1 cellular context compared by ENCODE assay signal in the genomic region with DNA sequence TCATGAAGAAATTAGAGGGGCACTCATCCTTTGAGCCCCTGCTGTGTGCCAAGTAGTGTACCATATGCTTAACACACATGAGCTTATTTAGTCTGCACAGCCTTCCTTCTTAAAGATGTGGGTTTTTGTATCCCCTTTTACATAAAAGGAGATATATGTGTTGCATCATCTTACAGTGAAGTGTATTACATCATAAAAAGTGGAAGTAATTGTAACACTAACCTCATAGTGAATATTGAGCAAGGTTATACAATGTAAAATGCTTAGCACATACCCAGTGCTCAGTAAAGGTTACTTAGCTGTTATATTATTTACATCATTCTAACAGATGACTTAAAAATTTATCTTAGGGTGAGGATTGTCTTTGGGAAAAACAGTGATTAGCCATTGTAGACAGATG.
TF ChIP-seq lines count a peak whose summit lies in the region.

No MANE protein-coding gene starts in this region.

TF ChIP-seq in K562, 482 proteins besides CTCF, POLR2A, EP300 and RAD21 (continued from another document and continues in another):
- TF ChIP-seq, protein P1, sequence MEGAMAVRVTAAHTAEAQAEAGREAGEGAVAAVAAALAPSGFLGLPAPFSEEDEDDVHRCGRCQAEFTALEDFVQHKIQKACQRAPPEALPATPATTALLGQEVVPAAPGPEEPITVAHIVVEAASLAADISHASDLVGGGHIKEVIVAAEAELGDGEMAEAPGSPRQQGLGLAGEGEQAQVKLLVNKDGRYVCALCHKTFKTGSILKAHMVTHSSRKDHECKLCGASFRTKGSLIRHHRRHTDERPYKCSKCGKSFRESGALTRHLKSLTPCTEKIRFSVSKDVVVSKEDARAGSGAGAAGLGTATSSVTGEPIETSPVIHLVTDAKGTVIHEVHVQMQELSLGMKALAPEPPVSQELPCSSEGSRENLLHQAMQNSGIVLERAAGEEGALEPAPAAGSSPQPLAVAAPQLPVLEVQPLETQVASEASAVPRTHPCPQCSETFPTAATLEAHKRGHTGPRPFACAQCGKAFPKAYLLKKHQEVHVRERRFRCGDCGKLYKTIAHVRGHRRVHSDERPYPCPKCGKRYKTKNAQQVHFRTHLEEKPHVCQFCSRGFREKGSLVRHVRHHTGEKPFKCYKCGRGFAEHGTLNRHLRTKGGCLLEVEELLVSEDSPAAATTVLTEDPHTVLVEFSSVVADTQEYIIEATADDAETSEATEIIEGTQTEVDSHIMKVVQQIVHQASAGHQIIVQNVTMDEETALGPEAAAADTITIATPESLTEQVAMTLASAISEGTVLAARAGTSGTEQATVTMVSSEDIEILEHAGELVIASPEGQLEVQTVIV (CRISPR knock-in tag; IDR thresholded peaks at IDR 0.05; ENCODE audit: borderline replicate concordance), result 0 out of 2 replicates have a peak, but pooled peaks have one; percentile 47
- TF ChIP-seq, protein P2, sequence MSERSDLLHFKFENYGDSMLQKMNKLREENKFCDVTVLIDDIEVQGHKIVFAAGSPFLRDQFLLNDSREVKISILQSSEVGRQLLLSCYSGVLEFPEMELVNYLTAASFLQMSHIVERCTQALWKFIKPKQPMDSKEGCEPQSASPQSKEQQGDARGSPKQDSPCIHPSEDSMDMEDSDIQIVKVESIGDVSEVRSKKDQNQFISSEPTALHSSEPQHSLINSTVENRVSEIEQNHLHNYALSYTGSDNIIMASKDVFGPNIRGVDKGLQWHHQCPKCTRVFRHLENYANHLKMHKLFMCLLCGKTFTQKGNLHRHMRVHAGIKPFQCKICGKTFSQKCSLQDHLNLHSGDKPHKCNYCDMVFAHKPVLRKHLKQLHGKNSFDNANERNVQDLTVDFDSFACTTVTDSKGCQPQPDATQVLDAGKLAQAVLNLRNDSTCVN (CRISPR knock-in tag; IDR thresholded peaks at IDR 0.05), result no peak
- TF ChIP-seq, protein P3, sequence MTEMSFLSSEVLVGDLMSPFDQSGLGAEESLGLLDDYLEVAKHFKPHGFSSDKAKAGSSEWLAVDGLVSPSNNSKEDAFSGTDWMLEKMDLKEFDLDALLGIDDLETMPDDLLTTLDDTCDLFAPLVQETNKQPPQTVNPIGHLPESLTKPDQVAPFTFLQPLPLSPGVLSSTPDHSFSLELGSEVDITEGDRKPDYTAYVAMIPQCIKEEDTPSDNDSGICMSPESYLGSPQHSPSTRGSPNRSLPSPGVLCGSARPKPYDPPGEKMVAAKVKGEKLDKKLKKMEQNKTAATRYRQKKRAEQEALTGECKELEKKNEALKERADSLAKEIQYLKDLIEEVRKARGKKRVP (CRISPR knock-in tag; IDR thresholded peaks at IDR 0.05), result peak; percentile 92
- 0 out of 2 replicates have a peak, but pooled peaks have one; percentile 50 for TF ChIP-seq SMAD4 (CRISPR knock-in tag; conservative IDR thresholded peaks at IDR 0.05)
- no peak for TF ChIP-seq ZFP36 (IDR thresholded peaks at IDR 0.05; ENCODE audit: low read depth, low read length, partially characterized antibody)
- peak; percentile 50 for TF ChIP-seq EP400 (IDR thresholded peaks at IDR 0.05)
- TF ChIP-seq TBL1XR1 (IDR thresholded peaks at IDR 0.05; ENCODE audit: low read length in 2 of 2), result 0 out of 4 replicates have a peak, but pooled peaks of 1 of the 2 experiments have one; percentile 22
- TF ChIP-seq CBFB (CRISPR knock-in tag; IDR thresholded peaks at IDR 0.05), result no peak
- no peak for TF ChIP-seq KLF10 (CRISPR knock-in tag; IDR thresholded peaks at IDR 0.05)
- TF ChIP-seq ZEB2 (IDR thresholded peaks at IDR 0.05), result no peak
- no peak for TF ChIP-seq TEAD4 (IDR thresholded peaks at IDR 0.05; ENCODE audit: low read length)
- TF ChIP-seq TEAD4 (CRISPR knock-in tag; IDR thresholded peaks at IDR 0.05; ENCODE audit: borderline replicate concordance), result no peak
- no peak for TF ChIP-seq L3MBTL2 (IDR thresholded peaks at IDR 0.05)
- no peak for TF ChIP-seq CBX1 (IDR thresholded peaks at IDR 0.05; ENCODE audit: low read depth)
- no peak for TF ChIP-seq EWSR1 (IDR thresholded peaks at IDR 0.05; ENCODE audit: borderline replicate concordance, low read depth, partially characterized antibody)
- TF ChIP-seq, protein P4, sequence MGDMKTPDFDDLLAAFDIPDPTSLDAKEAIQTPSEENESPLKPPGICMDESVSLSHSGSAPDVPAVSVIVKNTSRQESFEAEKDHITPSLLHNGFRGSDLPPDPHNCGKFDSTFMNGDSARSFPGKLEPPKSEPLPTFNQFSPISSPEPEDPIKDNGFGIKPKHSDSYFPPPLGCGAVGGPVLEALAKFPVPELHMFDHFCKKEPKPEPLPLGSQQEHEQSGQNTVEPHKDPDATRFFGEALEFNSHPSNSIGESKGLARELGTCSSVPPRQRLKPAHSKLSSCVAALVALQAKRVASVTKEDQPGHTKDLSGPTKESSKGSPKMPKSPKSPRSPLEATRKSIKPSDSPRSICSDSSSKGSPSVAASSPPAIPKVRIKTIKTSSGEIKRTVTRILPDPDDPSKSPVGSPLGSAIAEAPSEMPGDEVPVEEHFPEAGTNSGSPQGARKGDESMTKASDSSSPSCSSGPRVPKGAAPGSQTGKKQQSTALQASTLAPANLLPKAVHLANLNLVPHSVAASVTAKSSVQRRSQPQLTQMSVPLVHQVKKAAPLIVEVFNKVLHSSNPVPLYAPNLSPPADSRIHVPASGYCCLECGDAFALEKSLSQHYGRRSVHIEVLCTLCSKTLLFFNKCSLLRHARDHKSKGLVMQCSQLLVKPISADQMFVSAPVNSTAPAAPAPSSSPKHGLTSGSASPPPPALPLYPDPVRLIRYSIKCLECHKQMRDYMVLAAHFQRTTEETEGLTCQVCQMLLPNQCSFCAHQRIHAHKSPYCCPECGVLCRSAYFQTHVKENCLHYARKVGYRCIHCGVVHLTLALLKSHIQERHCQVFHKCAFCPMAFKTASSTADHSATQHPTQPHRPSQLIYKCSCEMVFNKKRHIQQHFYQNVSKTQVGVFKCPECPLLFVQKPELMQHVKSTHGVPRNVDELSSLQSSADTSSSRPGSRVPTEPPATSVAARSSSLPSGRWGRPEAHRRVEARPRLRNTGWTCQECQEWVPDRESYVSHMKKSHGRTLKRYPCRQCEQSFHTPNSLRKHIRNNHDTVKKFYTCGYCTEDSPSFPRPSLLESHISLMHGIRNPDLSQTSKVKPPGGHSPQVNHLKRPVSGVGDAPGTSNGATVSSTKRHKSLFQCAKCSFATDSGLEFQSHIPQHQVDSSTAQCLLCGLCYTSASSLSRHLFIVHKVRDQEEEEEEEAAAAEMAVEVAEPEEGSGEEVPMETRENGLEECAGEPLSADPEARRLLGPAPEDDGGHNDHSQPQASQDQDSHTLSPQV (IDR thresholded peaks at IDR 0.05), result peak; percentile 25; the same call in 1 of the 2 replicates
- TF ChIP-seq NCOA6 (IDR thresholded peaks at IDR 0.05), result no peak
- no peak for TF ChIP-seq ZKSCAN3 (CRISPR knock-in tag; IDR thresholded peaks at IDR 0.05)
- TF ChIP-seq ZNF347 (CRISPR knock-in tag; IDR thresholded peaks at IDR 0.05; ENCODE audit: low read depth), result no peak
- TF ChIP-seq, protein P5, sequence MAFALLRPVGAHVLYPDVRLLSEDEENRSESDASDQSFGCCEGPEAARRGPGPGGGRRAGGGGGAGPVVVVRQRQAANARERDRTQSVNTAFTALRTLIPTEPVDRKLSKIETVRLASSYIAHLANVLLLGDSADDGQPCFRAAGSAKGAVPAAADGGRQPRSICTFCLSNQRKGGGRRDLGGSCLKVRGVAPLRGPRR (CRISPR knock-in tag; IDR thresholded peaks at IDR 0.05), result no peak
- peak; percentile 78 for TF ChIP-seq ZNF175 (CRISPR knock-in tag; IDR thresholded peaks at IDR 0.05; ENCODE audit: low read depth)
- TF ChIP-seq DMBX1 (CRISPR knock-in tag; IDR thresholded peaks at IDR 0.05; ENCODE audit: borderline replicate concordance), result no peak
- TF ChIP-seq, protein P6, sequence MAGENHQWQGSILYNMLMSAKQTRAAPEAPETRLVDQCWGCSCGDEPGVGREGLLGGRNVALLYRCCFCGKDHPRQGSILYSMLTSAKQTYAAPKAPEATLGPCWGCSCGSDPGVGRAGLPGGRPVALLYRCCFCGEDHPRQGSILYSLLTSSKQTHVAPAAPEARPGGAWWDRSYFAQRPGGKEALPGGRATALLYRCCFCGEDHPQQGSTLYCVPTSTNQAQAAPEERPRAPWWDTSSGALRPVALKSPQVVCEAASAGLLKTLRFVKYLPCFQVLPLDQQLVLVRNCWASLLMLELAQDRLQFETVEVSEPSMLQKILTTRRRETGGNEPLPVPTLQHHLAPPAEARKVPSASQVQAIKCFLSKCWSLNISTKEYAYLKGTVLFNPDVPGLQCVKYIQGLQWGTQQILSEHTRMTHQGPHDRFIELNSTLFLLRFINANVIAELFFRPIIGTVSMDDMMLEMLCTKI (IDR thresholded peaks at IDR 0.05; ENCODE audit: partially characterized antibody), result no peak
- TF ChIP-seq TGIF2 (CRISPR knock-in tag; IDR thresholded peaks at IDR 0.05), result no peak
- TF ChIP-seq, protein P7, sequence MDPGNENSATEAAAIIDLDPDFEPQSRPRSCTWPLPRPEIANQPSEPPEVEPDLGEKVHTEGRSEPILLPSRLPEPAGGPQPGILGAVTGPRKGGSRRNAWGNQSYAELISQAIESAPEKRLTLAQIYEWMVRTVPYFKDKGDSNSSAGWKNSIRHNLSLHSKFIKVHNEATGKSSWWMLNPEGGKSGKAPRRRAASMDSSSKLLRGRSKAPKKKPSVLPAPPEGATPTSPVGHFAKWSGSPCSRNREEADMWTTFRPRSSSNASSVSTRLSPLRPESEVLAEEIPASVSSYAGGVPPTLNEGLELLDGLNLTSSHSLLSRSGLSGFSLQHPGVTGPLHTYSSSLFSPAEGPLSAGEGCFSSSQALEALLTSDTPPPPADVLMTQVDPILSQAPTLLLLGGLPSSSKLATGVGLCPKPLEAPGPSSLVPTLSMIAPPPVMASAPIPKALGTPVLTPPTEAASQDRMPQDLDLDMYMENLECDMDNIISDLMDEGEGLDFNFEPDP (CRISPR knock-in tag; IDR thresholded peaks at IDR 0.05), result no peak
- peak; percentile 84 to 88; a peak in 3 of 4 replicates for TF ChIP-seq TRIM24 (IDR thresholded peaks at IDR 0.05)
- no peak for TF ChIP-seq BRD4 (IDR thresholded peaks at IDR 0.05)
- TF ChIP-seq, protein P8, sequence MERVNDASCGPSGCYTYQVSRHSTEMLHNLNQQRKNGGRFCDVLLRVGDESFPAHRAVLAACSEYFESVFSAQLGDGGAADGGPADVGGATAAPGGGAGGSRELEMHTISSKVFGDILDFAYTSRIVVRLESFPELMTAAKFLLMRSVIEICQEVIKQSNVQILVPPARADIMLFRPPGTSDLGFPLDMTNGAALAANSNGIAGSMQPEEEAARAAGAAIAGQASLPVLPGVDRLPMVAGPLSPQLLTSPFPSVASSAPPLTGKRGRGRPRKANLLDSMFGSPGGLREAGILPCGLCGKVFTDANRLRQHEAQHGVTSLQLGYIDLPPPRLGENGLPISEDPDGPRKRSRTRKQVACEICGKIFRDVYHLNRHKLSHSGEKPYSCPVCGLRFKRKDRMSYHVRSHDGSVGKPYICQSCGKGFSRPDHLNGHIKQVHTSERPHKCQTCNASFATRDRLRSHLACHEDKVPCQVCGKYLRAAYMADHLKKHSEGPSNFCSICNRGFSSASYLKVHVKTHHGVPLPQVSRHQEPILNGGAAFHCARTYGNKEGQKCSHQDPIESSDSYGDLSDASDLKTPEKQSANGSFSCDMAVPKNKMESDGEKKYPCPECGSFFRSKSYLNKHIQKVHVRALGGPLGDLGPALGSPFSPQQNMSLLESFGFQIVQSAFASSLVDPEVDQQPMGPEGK (CRISPR knock-in tag; IDR thresholded peaks at IDR 0.05; ENCODE audit: borderline replicate concordance), result no peak
- TF ChIP-seq, protein P9, sequence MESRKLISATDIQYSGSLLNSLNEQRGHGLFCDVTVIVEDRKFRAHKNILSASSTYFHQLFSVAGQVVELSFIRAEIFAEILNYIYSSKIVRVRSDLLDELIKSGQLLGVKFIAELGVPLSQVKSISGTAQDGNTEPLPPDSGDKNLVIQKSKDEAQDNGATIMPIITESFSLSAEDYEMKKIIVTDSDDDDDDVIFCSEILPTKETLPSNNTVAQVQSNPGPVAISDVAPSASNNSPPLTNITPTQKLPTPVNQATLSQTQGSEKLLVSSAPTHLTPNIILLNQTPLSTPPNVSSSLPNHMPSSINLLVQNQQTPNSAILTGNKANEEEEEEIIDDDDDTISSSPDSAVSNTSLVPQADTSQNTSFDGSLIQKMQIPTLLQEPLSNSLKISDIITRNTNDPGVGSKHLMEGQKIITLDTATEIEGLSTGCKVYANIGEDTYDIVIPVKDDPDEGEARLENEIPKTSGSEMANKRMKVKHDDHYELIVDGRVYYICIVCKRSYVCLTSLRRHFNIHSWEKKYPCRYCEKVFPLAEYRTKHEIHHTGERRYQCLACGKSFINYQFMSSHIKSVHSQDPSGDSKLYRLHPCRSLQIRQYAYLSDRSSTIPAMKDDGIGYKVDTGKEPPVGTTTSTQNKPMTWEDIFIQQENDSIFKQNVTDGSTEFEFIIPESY (CRISPR knock-in tag; IDR thresholded peaks at IDR 0.05), result no peak
- no peak for TF ChIP-seq ZNF57 (CRISPR knock-in tag; IDR thresholded peaks at IDR 0.05)
- TF ChIP-seq POLR2AphosphoS5 (IDR thresholded peaks at IDR 0.05; ENCODE audit: control insufficient read depth, insufficient read depth, low read depth, low read length), result no peak
- TF ChIP-seq, protein P10, sequence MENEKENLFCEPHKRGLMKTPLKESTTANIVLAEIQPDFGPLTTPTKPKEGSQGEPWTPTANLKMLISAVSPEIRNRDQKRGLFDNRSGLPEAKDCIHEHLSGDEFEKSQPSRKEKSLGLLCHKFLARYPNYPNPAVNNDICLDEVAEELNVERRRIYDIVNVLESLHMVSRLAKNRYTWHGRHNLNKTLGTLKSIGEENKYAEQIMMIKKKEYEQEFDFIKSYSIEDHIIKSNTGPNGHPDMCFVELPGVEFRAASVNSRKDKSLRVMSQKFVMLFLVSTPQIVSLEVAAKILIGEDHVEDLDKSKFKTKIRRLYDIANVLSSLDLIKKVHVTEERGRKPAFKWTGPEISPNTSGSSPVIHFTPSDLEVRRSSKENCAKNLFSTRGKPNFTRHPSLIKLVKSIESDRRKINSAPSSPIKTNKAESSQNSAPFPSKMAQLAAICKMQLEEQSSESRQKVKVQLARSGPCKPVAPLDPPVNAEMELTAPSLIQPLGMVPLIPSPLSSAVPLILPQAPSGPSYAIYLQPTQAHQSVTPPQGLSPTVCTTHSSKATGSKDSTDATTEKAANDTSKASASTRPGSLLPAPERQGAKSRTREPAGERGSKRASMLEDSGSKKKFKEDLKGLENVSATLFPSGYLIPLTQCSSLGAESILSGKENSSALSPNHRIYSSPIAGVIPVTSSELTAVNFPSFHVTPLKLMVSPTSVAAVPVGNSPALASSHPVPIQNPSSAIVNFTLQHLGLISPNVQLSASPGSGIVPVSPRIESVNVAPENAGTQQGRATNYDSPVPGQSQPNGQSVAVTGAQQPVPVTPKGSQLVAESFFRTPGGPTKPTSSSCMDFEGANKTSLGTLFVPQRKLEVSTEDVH (IDR thresholded peaks at IDR 0.05; ENCODE audit: low read depth, partially characterized antibody), result peak; percentile 59
- TF ChIP-seq MTA3 (IDR thresholded peaks at IDR 0.05; ENCODE audit: borderline replicate concordance), result peak; percentile 56; the same call in 1 of the 2 replicates
